16 cellular contexts compared by ENCODE assay signal in the genomic region with DNA sequence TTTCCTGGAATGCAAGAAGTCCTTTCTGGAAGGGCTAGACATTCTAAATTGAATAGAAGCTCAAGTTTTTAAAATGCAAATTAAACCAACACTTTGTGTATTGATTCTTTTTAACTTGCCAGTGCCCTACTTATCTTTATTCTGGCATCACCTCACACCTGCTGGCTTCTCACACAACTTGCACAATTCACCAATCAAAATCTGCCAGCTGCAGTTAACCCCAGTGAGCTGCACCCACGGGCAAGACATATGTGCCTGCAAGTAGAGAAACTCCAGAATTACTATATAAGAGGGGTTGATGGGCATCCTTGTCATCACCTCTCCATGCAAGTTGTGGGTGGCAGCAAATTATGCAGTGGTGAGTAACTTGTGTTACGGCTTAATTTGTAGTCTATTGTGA. TPM values are rescaled to one million over a fixed set of nuclear protein-coding genes. Genes with fewer than 3 reads are reported as not detected.
DNase-seq lines count a peak whose midpoint lies in the region; ATAC-seq lines count a peak whose summit lies in the region.
"Had no signal": no experiment of that assay in that cellular context is flagged by ENCODE, and none has a peak within 500 bp of the region (broad histone marks: within the 10 kb centered on the region; RNA-seq: fewer than 3 reads in every experiment).

No MANE protein-coding gene starts in this region.

- H3K4me3 ChIP-seq in HAP-1 = no peak overlapping the region

- H3K27ac Mint-ChIP-seq in activated CD4-positive, alpha-beta memory T cell treated with anti-CD3 and anti-CD28 coated beads for 36 hours = no peak overlapping the region
- H3K27ac Mint-ChIP-seq: CD4-positive, CD25-positive, alpha-beta regulatory T cell; CD8-positive, alpha-beta memory T cell had no signal

- H3K4me1 Mint-ChIP-seq in activated CD4-positive, alpha-beta memory T cell treated with anti-CD3 and anti-CD28 coated beads for 36 hours (ENCODE audit: low read depth) = no peaks in the 10 kb centered on the region
- H3K4me1 Mint-ChIP-seq: CD4-positive, CD25-positive, alpha-beta regulatory T cell; CD8-positive, alpha-beta memory T cell had no signal

- peaks cover 14% of the 10 kb centered on the region for H3K4me1 ChIP-seq in HAP-1
- H3K4me1 ChIP-seq: BE2C had no signal

- no peak overlapping the region for H3K4me3 Mint-ChIP-seq in activated CD4-positive, alpha-beta memory T cell treated with anti-CD3 and anti-CD28 coated beads for 36 hours
- H3K4me3 Mint-ChIP-seq: CD4-positive, CD25-positive, alpha-beta regulatory T cell; CD8-positive, alpha-beta memory T cell; H9 had no signal

- ATAC-seq in left lobe of liver (peak; percentile 39), HG03025 (IDR thresholded peaks at IDR 0.05; ENCODE audit: low FRiP score, unreplicated experiment) (no peak), GM18870 (IDR thresholded peaks at IDR 0.05; ENCODE audit: unreplicated experiment) (no peak)

- no peaks in the 10 kb centered on the region for H3K36me3 ChIP-seq in HAP-1 (replicated peaks)
- H3K36me3 ChIP-seq: BE2C had no signal

- CTCF ChIA-PET in activated CD4-positive, alpha-beta memory T cell treated with anti-CD3 and anti-CD28 coated beads for 36 hours (lab: Charles Lee) = interaction anchor here (1.1 kb wide), 1 partner anchor 11 kb away, joined by 3 read pairs; a partner anchor contains a TSS

- DNase-seq in HAP-1 (ENCODE audit: low spot score in 2 of 2) (peak; percentile 55 to 74), NCI-H2107 treated with DMSO at 0.1 percent for 48 hours (lab: John Stamatoyannopoulos, UW; ENCODE audit: unreplicated experiment) (peak; percentile 75), astrocyte of the hippocampus (ENCODE audit: low read depth, low spot score) (peak; percentile 30), left lobe of liver (ENCODE audit: low spot score) (no peak)
- no peak for DNase-seq in activated CD4-positive, alpha-beta memory T cell treated with anti-CD3 and anti-CD28 coated beads for 36 hours
- DNase-seq: ACHN; BE2C; C1 segment of cervical spinal cord; CD4-positive, CD25-positive, alpha-beta regulatory T cell; CD8-positive, alpha-beta memory T cell; COR-L47; GDM1; H9; KG1 had no signal

- no peaks in the 10 kb centered on the region for H3K9me3 Mint-ChIP-seq in activated CD4-positive, alpha-beta memory T cell treated with anti-CD3 and anti-CD28 coated beads for 36 hours
- H3K9me3 Mint-ChIP-seq: H9 had no signal

- POLR2A ChIA-PET in activated CD4-positive, alpha-beta memory T cell treated with anti-CD3 and anti-CD28 coated beads for 36 hours (lab: Charles Lee) = no interaction called here

- H3K27me3 Mint-ChIP-seq in activated CD4-positive, alpha-beta memory T cell treated with anti-CD3 and anti-CD28 coated beads for 36 hours = peaks cover 3% of the 10 kb centered on the region
- H3K27me3 Mint-ChIP-seq: CD4-positive, CD25-positive, alpha-beta regulatory T cell had no signal

- intact Hi-C loops in activated CD4-positive, alpha-beta memory T cell treated with anti-CD3 and anti-CD28 coated beads for 36 hours (cut with micrococcal nuclease) = no loop called here

- no peaks in the 10 kb centered on the region for H3K9me3 ChIP-seq in HAP-1
- H3K9me3 ChIP-seq: BE2C had no signal

- in situ Hi-C loops in HAP-1 (cut with MboI; ENCODE audit: low sequenced_read_pairs) = no loop called here

- H3K27me3 ChIP-seq in HAP-1 (ENCODE audit: low read depth) = no peaks in the 10 kb centered on the region
- H3K27me3 ChIP-seq: BE2C had no signal

- no peaks in the 10 kb centered on the region for H3K36me3 Mint-ChIP-seq in activated CD4-positive, alpha-beta memory T cell treated with anti-CD3 and anti-CD28 coated beads for 36 hours
- H3K36me3 Mint-ChIP-seq: CD4-positive, CD25-positive, alpha-beta regulatory T cell; CD8-positive, alpha-beta memory T cell had no signal

RNA-seq across cellular contexts. Expression of a gene that starts 11.7 kb away (rescaled TPM):
- total RNA-seq in left lobe of liver = 0.10 TPM
- not detected for total RNA-seq in activated CD4-positive, alpha-beta memory T cell treated with anti-CD3 and anti-CD28 coated beads for 36 hours
- total RNA-seq: CD4-positive, CD25-positive, alpha-beta regulatory T cell; CD8-positive, alpha-beta memory T cell had no signal

Comparison
In these comparisons a context has a peak if more than half of its experiments do, and no peak if none do; other contexts are left out.
1. DNase-seq: peak in HAP-1 (2 of 2), NCI-H2107 treated with DMSO at 0.1 percent for 48 hours (single experiment) and astrocyte of the hippocampus (single experiment); none in left lobe of liver (single experiment) and activated CD4-positive, alpha-beta memory T cell treated with anti-CD3 and anti-CD28 coated beads for 36 hours (single experiment).